Comparison of ENCODE assay signal across 29 cellular contexts in genomic region chr11:129109701-129110100, GRCh38.
"Had no signal": no experiment of that assay in that cellular context is flagged by ENCODE, and none has a peak within 500 bp of the region (broad histone marks: within the 10 kb centered on the region; RNA-seq: fewer than 3 reads in every experiment).

No MANE protein-coding gene starts in this region.

- H3K4me3 ChIP-seq: neural progenitor cell, ovary, psoas muscle, right lobe of liver, sigmoid colon, skin epidermis, smooth muscle cell, spleen, suprapubic skin, testis, tibial artery, transverse colon, upper lobe of right lung, uterus had no signal

- H3K4me2 ChIP-seq: neural progenitor cell, smooth muscle cell had no signal

- H3K36me3 ChIP-seq: neural progenitor cell, ovary, right lobe of liver, sigmoid colon, spleen, suprapubic skin, tibial artery, transverse colon, upper lobe of right lung, uterus had no signal

- H3K4me1 ChIP-seq: neural progenitor cell, parathyroid adenoma, psoas muscle, right lobe of liver, sigmoid colon, spleen, suprapubic skin, testis, tibial artery, upper lobe of right lung, uterus had no signal

- H3K27ac ChIP-seq: neural progenitor cell, ovary, parathyroid adenoma, psoas muscle, right lobe of liver, sigmoid colon, skin epidermis, spleen, suprapubic skin, testis, tibial artery, transverse colon, upper lobe of right lung, uterus had no signal

- H3K79me2 ChIP-seq: parathyroid adenoma had no signal

- DNase-seq: natural killer cell; occipital lobe; ovary; posterior cingulate gyrus; psoas muscle; right cardiac atrium; right lobe of liver; sigmoid colon; spleen; stimulated activated CD4-positive, alpha-beta T cell treated with anti-CD3 and anti-CD28 coated beads, Interleukin-12 subunit alpha, Interleukin-12 subunit beta, amount 100 ng/mL, for 4 hours; stimulated activated CD4-positive, alpha-beta T cell treated with anti-CD3 and anti-CD28 coated beads, Interleukin-1b, Interleukin-23, amount 100 ng/mL, for 48 hours; stimulated activated CD4-positive, alpha-beta T cell treated with anti-CD3 and anti-CD28 coated beads, Interleukin-4, amount 100 ng/mL, for 1 hour; stimulated activated CD4-positive, alpha-beta T cell treated with anti-CD3 and anti-CD28 coated beads, Interleukin-4, amount 100 ng/mL, for 4 hours; stimulated activated CD8-positive, alpha-beta memory T cell treated with anti-CD3 and anti-CD28 coated beads, Interleukin-4, amount 100 ng/mL, for 48 hours; stimulated activated naive CD4-positive, alpha-beta T cell; stimulated activated naive CD8-positive, alpha-beta T cell treated with anti-CD3 and anti-CD28 coated beads, Interleukin-15, amount 100 ng/mL, for 72 hours; stimulated activated naive CD8-positive, alpha-beta T cell treated with anti-CD3 and anti-CD28 coated beads, Interleukin-15, Interleukin-2, amounts not matched to agents 100 U/mL and 50 U/mL, for 24 hours; substantia nigra; testis; tibial artery; transverse colon; upper lobe of right lung; uterus had no signal

- H3K9me3 ChIP-seq: ovary, right lobe of liver, suprapubic skin, testis, upper lobe of right lung, uterus had no signal

- H3K27me3 ChIP-seq: neural progenitor cell, ovary, right lobe of liver, sigmoid colon, spleen, suprapubic skin, testis, tibial artery, transverse colon, upper lobe of right lung, uterus had no signal

- H3K9ac ChIP-seq: neural progenitor cell, parathyroid adenoma had no signal

- ATAC-seq: natural killer cell; psoas muscle; right cardiac atrium; right lobe of liver; stimulated activated memory B cell treated with anti-CD40 and anti-IgM and Interleukin-4, amounts not matched to agents 10 μg/mL and 1 μg/mL and 100 μg/mL, for 72 hours; stimulated activated naive CD8-positive, alpha-beta T cell treated with anti-CD3 and anti-CD28 coated beads, Interleukin-15, amount 100 ng/mL, for 72 hours; stimulated activated naive CD8-positive, alpha-beta T cell treated with anti-CD3 and anti-CD28 coated beads, Interleukin-15, Interleukin-2, amounts not matched to agents 100 U/mL and 50 U/mL, for 24 hours; upper lobe of right lung had no signal

- H2AFZ ChIP-seq: neural progenitor cell, parathyroid adenoma had no signal
